Comparison of ENCODE assay signal across 8 cellular contexts in the genomic region with DNA sequence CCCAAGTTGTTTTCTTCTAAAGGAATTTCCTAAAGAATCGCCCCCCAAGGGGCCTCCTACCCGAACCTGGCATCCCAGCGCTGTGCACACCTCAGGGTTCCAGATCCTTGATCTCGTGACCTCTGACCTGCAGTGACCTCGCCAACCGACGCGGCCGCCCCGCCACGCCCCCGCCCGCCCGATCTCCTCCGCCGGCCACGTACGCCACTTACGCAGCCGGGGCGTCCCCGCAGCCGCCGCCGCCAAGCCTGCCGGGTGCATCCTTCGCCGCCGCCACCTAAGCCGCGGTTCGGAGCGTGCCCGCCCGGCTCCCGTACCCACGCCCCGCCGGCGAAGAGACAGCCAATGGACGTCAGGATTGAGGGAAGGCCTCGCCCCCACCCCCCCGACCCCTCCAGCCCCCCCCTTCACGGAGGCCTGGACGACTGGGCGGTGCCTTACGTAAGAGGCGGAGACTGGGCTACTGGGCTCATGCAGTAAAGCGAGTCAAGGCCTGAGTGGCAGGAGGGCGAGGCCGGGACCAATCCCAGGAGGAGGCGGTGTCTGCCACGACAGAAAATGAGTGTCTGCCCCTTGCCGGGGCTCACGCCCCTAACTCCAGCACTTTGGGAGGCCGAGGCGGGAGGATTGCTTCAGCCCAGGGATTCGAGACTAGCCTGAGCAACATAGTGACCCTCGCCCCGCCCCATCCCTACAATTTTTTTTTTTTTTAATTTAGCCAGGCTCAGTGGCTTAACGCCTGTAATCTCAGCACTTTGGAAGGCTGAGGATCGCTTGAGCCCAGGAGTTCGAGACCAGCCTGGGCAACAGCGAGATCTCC. TPM values are rescaled to one million over a fixed set of nuclear protein-coding genes. Genes with fewer than 3 reads are reported as not detected.
A peak's percentile ranks its signal among the peaks of the same experiment; 100 is the strongest.
DNase-seq lines count a peak whose midpoint lies in the region; ATAC-seq and TF ChIP-seq lines count a peak whose summit lies in the region.

A gene with protein sequence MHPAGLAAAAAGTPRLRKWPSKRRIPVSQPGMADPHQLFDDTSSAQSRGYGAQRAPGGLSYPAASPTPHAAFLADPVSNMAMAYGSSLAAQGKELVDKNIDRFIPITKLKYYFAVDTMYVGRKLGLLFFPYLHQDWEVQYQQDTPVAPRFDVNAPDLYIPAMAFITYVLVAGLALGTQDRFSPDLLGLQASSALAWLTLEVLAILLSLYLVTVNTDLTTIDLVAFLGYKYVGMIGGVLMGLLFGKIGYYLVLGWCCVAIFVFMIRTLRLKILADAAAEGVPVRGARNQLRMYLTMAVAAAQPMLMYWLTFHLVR (minus strand): TSS at position 291 of the 820 bp plus-strand sequence. CDS start 30 bp downstream, at position 261.

- H3K27ac Mint-ChIP-seq in activated B cell treated with CpG ODN at 0.5 μM for 24 hours (peak within 1 kb of the TSS; percentile 94), immature natural killer cell (peak within 1 kb of the TSS; percentile 80 to 96 (median 94))

- peak within 1 kb of the TSS; percentile 75 to 84 for H3K4me3 ChIP-seq in cardiac fibroblast (replicated peaks in 1 of 2; ENCODE audit: low read depth in 2 of 2, low read length in 2 of 2)

- TF ChIP-seq CTCF in AG09319 (IDR thresholded peaks at IDR 0.05; ENCODE audit: low read depth, low read length) (no peak), activated B cell treated with CpG ODN at 0.5 μM for 24 hours (IDR thresholded peaks at IDR 0.05) (no peak), cardiac fibroblast (IDR thresholded peaks at IDR 0.05; ENCODE audit: low read depth, low read length) (no peak)

- no peaks in the 10 kb centered on the region for H3K9me3 Mint-ChIP-seq in activated B cell treated with CpG ODN at 0.5 μM for 24 hours
- H3K9me3 Mint-ChIP-seq in immature natural killer cell: no peaks in the 10 kb centered on the region

- peak; percentile 93 for DNase-seq in AG09319 (ENCODE audit: extremely low read depth, low read depth)
- DNase-seq in NCI-H345 (lab: John Stamatoyannopoulos, UW): peak; percentile 100
- peak; percentile 89 for DNase-seq in activated B cell treated with CpG ODN at 0.5 μM for 24 hours
- peak; percentile 98 for DNase-seq in cardiac fibroblast (ENCODE audit: low read depth in 2 of 2)
- peak; percentile 95 to 96 (median 96) for DNase-seq in immature natural killer cell
- peak; percentile 87 for DNase-seq in smooth muscle cell of the brain vasculature (ENCODE audit: low read depth, low spot score)

- POLR2A ChIA-PET in activated B cell treated with CpG ODN at 0.5 μM for 24 hours (lab: Charles Lee): no interaction called here

- peak; percentile 82 for ATAC-seq in GM19025 (IDR thresholded peaks at IDR 0.05; ENCODE audit: low read depth, unreplicated experiment)
- peak; percentile 88 for ATAC-seq in HG03280 (IDR thresholded peaks at IDR 0.05; ENCODE audit: unreplicated experiment)
- peak; percentile 92 for ATAC-seq in activated B cell treated with CpG ODN at 0.5 μM for 24 hours (ENCODE audit: low read depth)

- peak within 1 kb of the TSS; percentile 85 for H3K4me3 Mint-ChIP-seq in activated B cell treated with CpG ODN at 0.5 μM for 24 hours
- H3K4me3 Mint-ChIP-seq in immature natural killer cell: peak within 1 kb of the TSS; percentile 83 to 94 (median 89)

- intact Hi-C loops in activated B cell treated with CpG ODN at 0.5 μM for 24 hours (cut with micrococcal nuclease): loop anchor here (1.0 to 10.0 kb wide), 6 partner anchors 19 to 1129 kb away; partner anchors contain the start of genes CATSPERG, PSMD8, SIPA1L3 and SPINT2

- H3K4me1 Mint-ChIP-seq in activated B cell treated with CpG ODN at 0.5 μM for 24 hours (peaks cover 49% of the 10 kb centered on the region), immature natural killer cell (peaks cover 39 to 43% of the 10 kb centered on the region in 2 donors)

- H3K27me3 Mint-ChIP-seq in activated B cell treated with CpG ODN at 0.5 μM for 24 hours: no peaks in the 10 kb centered on the region
- H3K27me3 Mint-ChIP-seq in immature natural killer cell (ENCODE audit: low read depth in 3 of 3): peaks cover 2 to 8% (median 6%) of the 10 kb centered on the region in 3 donors

- H3K36me3 Mint-ChIP-seq in activated B cell treated with CpG ODN at 0.5 μM for 24 hours (ENCODE audit: low read depth): no peaks in the 10 kb centered on the region
- no peaks in the 10 kb centered on the region for H3K36me3 Mint-ChIP-seq in immature natural killer cell

- CTCF ChIA-PET in activated B cell treated with CpG ODN at 0.5 μM for 24 hours (lab: Charles Lee): no interaction called here

RNA-seq across cellular contexts. Expression of the gene that starts here (rescaled TPM):
- total RNA-seq in activated B cell treated with CpG ODN at 0.5 μM for 24 hours: 28.7 and 30.1 TPM in 2 replicates
- polyA plus RNA-seq in immature natural killer cell: 10 to 100 TPM; 47.7 to 82.5 (median 54.9) TPM

Comparison
In these comparisons a context has a peak if more than half of its experiments do, and no peak if none do; other contexts are left out.
1. Peak in every context shown above with its lines: DNase-seq, ATAC-seq and H3K4me3 ChIP-seq.